19 cellular contexts compared by ENCODE assay signal in genomic region chr1:213976665-213977485, GRCh38. TPM values are rescaled to one million over a fixed set of nuclear protein-coding genes. Genes with fewer than 3 reads are reported as not detected.
A peak's percentile ranks its signal among the peaks of the same experiment; 100 is the strongest.
DNase-seq lines count a peak whose midpoint lies in the region; ATAC-seq and TF ChIP-seq lines count a peak whose summit lies in the region.
"Had no signal": no experiment of that assay in that cellular context is flagged by ENCODE, and none has a peak within 500 bp of the region (broad histone marks: within the 10 kb centered on the region; RNA-seq: fewer than 3 reads in every experiment).

No MANE protein-coding gene starts in this region.

- CTCF ChIA-PET in WTC11 (lab: Charles Lee): interaction anchor here (0.6 to 1.0 kb wide), 2 partner anchors 12 to 146 kb away, joined by 3 read pairs; no protein-coding TSS in a partner anchor

- H3K36me3 Mint-ChIP-seq in WTC11 (no peaks in the 10 kb centered on the region), progenitor cell of endocrine pancreas (ENCODE audit: insufficient read depth) (no peaks in the 10 kb centered on the region)

- no peaks in the 10 kb centered on the region for H3K9me3 ChIP-seq in transverse colon
- H3K9me3 ChIP-seq: Caco-2, HAP-1, SJCRH30 had no signal

- intact Hi-C loops in transverse colon (cut with DNase I; ENCODE audit: low total_unique reads): no loop called here
- intact Hi-C loops in lower leg skin (cut with DNase I; ENCODE audit: low total_unique reads): no loop called here

- TF ChIP-seq CTCF in WTC11 (IDR thresholded peaks at IDR 0.05) (no peak), progenitor cell of endocrine pancreas (IDR thresholded peaks at IDR 0.05; ENCODE audit: unreplicated experiment) (no peak), transverse colon (IDR thresholded peaks at IDR 0.05) (no peak), lower leg skin (IDR thresholded peaks at IDR 0.05) (no peak)

- H3K27ac ChIP-seq in transverse colon: no peak overlapping the region
- H3K27ac ChIP-seq: RWPE1, SJCRH30 had no signal

- WGBS in transverse colon (ENCODE audit: low coverage in 1 of 2), 2 donors: 22 to 30% methylated on average over 1 to 8 of the region's 8 CpGs
- WGBS in lower leg skin, 2 donors: 66% methylated on average over 8 of the region's 8 CpGs

- TF ChIP-seq POLR2A in transverse colon (IDR thresholded peaks at IDR 0.05): no peak
- no peak for TF ChIP-seq POLR2A in lower leg skin (IDR thresholded peaks at IDR 0.05)

- no peaks in the 10 kb centered on the region for H3K36me3 ChIP-seq in transverse colon
- H3K36me3 ChIP-seq: HAP-1, SJCRH30 had no signal

- H3K27me3 Mint-ChIP-seq in WTC11 (ENCODE audit: low read depth) (peaks cover 65% of the 10 kb centered on the region), progenitor cell of endocrine pancreas (peaks cover 28% of the 10 kb centered on the region)

- peaks cover 48% of the 10 kb centered on the region for H3K27me3 ChIP-seq in transverse colon
- H3K27me3 ChIP-seq: SJCRH30 had no signal

- POLR2A ChIA-PET in WTC11 (lab: Charles Lee): no interaction called here

- H3K27ac Mint-ChIP-seq in WTC11: no peak overlapping the region
- H3K27ac Mint-ChIP-seq in progenitor cell of endocrine pancreas: peak overlapping the region; percentile 90

- DNase-seq in DMS53 (lab: John Stamatoyannopoulos, UW) (peak; percentile 54), WTC11 (ENCODE audit: low spot score) (no peak), left lobe of liver (ENCODE audit: low spot score) (no peak), progenitor cell of endocrine pancreas (ENCODE audit: low spot score, unreplicated experiment) (no peak), transverse colon (no peak), NCI-H510A treated with DMSO at 0.1 percent for 48 hours (lab: John Stamatoyannopoulos, UW) (no peak), lower leg skin (ENCODE audit: low spot score in 2 of 2) (no peak), hepatic stellate cell (ENCODE audit: low spot score) (no peak)
- DNase-seq: AML-193; Caco-2; MV-4-11; NCI-H1417 treated with DMSO at 0.1 percent for 48 hours; NCI-H2029 treated with DMSO at 0.1 percent for 48 hours; NCI-H526; NK-92 treated with Interleukin-12 subunit alpha and Interleukin-12 subunit beta, amount 100 ng/mL, for 24 hours; OCI-M1; SJCRH30 had no signal

- TF ChIP-seq EP300 in transverse colon (IDR thresholded peaks at IDR 0.05; ENCODE audit: low read depth): no peak

- H3K4me1 ChIP-seq in transverse colon: no peaks in the 10 kb centered on the region

- ATAC-seq in WTC11: no peak
- ATAC-seq in left lobe of liver: peak; percentile 64

- H3K4me1 Mint-ChIP-seq in WTC11: peaks cover 44% of the 10 kb centered on the region
- H3K4me1 Mint-ChIP-seq in progenitor cell of endocrine pancreas (ENCODE audit: low read depth): peaks cover 48% of the 10 kb centered on the region

- H3K4me3 Mint-ChIP-seq in WTC11 (0 out of 2 replicates have a peak overlapping the region, but pooled peaks have one; percentile 17), progenitor cell of endocrine pancreas (ENCODE audit: low read depth) (peak overlapping the region; percentile 21)

- in situ Hi-C loops in transverse colon (cut with MboI; ENCODE audit: low pct_ligation_motif_present in 1 of 4, low pct_unique_long_range_greater_than_20kb in 1 of 4, low sequenced_read_pairs in 3 of 4): no loop called here

- H3K4me3 ChIP-seq in transverse colon (no peak overlapping the region), lower leg skin (ENCODE audit: low read depth, poor library complexity, severe bottlenecking) (no peak overlapping the region)
- H3K4me3 ChIP-seq: HAP-1, SJCRH30 had no signal

- H3K9me3 Mint-ChIP-seq in WTC11: no peaks in the 10 kb centered on the region
- no peaks in the 10 kb centered on the region for H3K9me3 Mint-ChIP-seq in progenitor cell of endocrine pancreas (ENCODE audit: low read depth)

TF ChIP-seq in WTC11, 78 proteins besides CTCF, POLR2A, EP300 and RAD21:
- no peak for TF ChIP-seq ZNF396 (CRISPR knock-in tag; IDR thresholded peaks at IDR 0.05; ENCODE audit: borderline replicate concordance)
- no peak for TF ChIP-seq PREB (CRISPR knock-in tag; IDR thresholded peaks at IDR 0.05; ENCODE audit: borderline replicate concordance)
- TF ChIP-seq NR1H2 (CRISPR knock-in tag; IDR thresholded peaks at IDR 0.05): no peak

RNA-seq across cellular contexts. Expression of gene PROX1, which starts 10.9 kb away (rescaled TPM):
- total RNA-seq in WTC11 (2021) (3.0 to 3.8 TPM (median 3.3 TPM) in 3 replicates), left lobe of liver (173 TPM), progenitor cell of endocrine pancreas (63.2 and 73.9 TPM in 2 replicates), transverse colon (10 to 100 TPM in 1 of 4 donors, 1 to 10 TPM in 3; 3.4 to 16.1 (median 8.0) TPM), lower leg skin (1 to 10 TPM in 3 of 4 donors, under 1 TPM in 1; 0.74 to 4.2 (median 1.9) TPM)
